Comparison of ENCODE assay signal across 20 cellular contexts in genomic region chr7:129677796-129678195, GRCh38.
DNase-seq lines count a peak whose midpoint lies in the region; ATAC-seq and TF ChIP-seq lines count a peak whose summit lies in the region.
"Had no signal": no experiment of that assay in that cellular context is flagged by ENCODE, and none has a peak within 500 bp of the region (broad histone marks: within the 10 kb centered on the region; RNA-seq: fewer than 3 reads in every experiment).

No MANE protein-coding gene starts in this region.

- TF ChIP-seq CTCF in nephron progenitor cell (IDR thresholded peaks at IDR 0.05): no peak

- H3K9me3 Mint-ChIP-seq in nephron progenitor cell: peaks cover 26% of the 10 kb centered on the region
- H3K9me3 Mint-ChIP-seq: CD4-positive, alpha-beta memory T cell; CD8-positive, alpha-beta memory T cell had no signal

- ATAC-seq in T-helper 17 cell: no peak
- no peak for ATAC-seq in GM18511 (IDR thresholded peaks at IDR 0.05; ENCODE audit: unreplicated experiment)
- no peak for ATAC-seq in HG03571 (IDR thresholded peaks at IDR 0.05; ENCODE audit: unreplicated experiment)
- ATAC-seq: GM12878 had no signal

- H3K4me3 ChIP-seq in H7 (ENCODE audit: insufficient read depth, low read depth, low read length): no peak overlapping the region
- H3K4me3 ChIP-seq: BLaER1, GM12878 had no signal

- H3K9me3 ChIP-seq in T-helper 17 cell (ENCODE audit: control insufficient read depth, low read length, poor library complexity, severe bottlenecking): no peaks in the 10 kb centered on the region
- H3K9me3 ChIP-seq: BE2C, Caco-2 had no signal

- H3K27me3 ChIP-seq in H7 (ENCODE audit: control insufficient read depth, insufficient read depth, low read length): no peaks in the 10 kb centered on the region
- H3K27me3 ChIP-seq: BE2C, BLaER1 had no signal

- H3K27me3 Mint-ChIP-seq in T-helper 17 cell (no peaks in the 10 kb centered on the region), nephron progenitor cell (ENCODE audit: low read depth, poor library complexity) (no peaks in the 10 kb centered on the region)
- H3K27me3 Mint-ChIP-seq: CD4-positive, alpha-beta memory T cell; CD8-positive, alpha-beta memory T cell had no signal

- H3K36me3 ChIP-seq in H7 (replicated peaks; ENCODE audit: control insufficient read depth, insufficient read depth, low read length): peaks cover 5% of the 10 kb centered on the region

- H3K4me1 Mint-ChIP-seq in T-helper 17 cell (peaks cover 15% of the 10 kb centered on the region), nephron progenitor cell (no peaks in the 10 kb centered on the region)
- H3K4me1 Mint-ChIP-seq: CD14-positive monocyte had no signal

- H3K27ac Mint-ChIP-seq in T-helper 17 cell (peak overlapping the region; percentile 29), nephron progenitor cell (peak overlapping the region; percentile 78)
- H3K27ac Mint-ChIP-seq: CD4-positive, alpha-beta memory T cell had no signal

- H3K36me3 Mint-ChIP-seq in T-helper 17 cell (ENCODE audit: low read depth): peaks cover 12% of the 10 kb centered on the region
- H3K36me3 Mint-ChIP-seq in nephron progenitor cell (ENCODE audit: low read depth): peaks cover 74% of the 10 kb centered on the region

- no peak overlapping the region for H3K4me3 Mint-ChIP-seq in T-helper 17 cell
- no peak overlapping the region for H3K4me3 Mint-ChIP-seq in nephron progenitor cell
- H3K4me3 Mint-ChIP-seq: CD14-positive monocyte; CD4-positive, alpha-beta memory T cell; CD4-positive, CD25-positive, alpha-beta regulatory T cell; CD8-positive, alpha-beta memory T cell had no signal

- peak; percentile 26 for DNase-seq in H7
- DNase-seq in T-helper 17 cell: no peak
- DNase-seq in nephron progenitor cell: no peak
- no peak for DNase-seq in GDM1 (lab: John Stamatoyannopoulos, UW)
- DNase-seq in COLO668 (lab: John Stamatoyannopoulos, UW; ENCODE audit: unreplicated experiment): no peak
- DNase-seq: 8988T; ACHN; BE2C; C1 segment of cervical spinal cord; Caco-2; Calu3; CD4-positive, alpha-beta memory T cell; CD4-positive, CD25-positive, alpha-beta regulatory T cell; CD8-positive, alpha-beta memory T cell; DMS79 treated with DMSO at 0.1 percent for 48 hours had no signal
